Comparison of ENCODE assay signal across 12 cellular contexts in genomic region chr22:46777609-46777970, GRCh38. TPM values are rescaled to one million over a fixed set of nuclear protein-coding genes. Genes with fewer than 3 reads are reported as not detected.
DNase-seq lines count a peak whose midpoint lies in the region; ATAC-seq and TF ChIP-seq lines count a peak whose summit lies in the region.
"Had no signal": no experiment of that assay in that cellular context is flagged by ENCODE, and none has a peak within 500 bp of the region (broad histone marks: within the 10 kb centered on the region; RNA-seq: fewer than 3 reads in every experiment).

No MANE protein-coding gene starts in this region.

- POLR2A ChIA-PET in CD4-positive, alpha-beta T cell (lab: Charles Lee) = interaction anchor here (1.7 kb wide), 1 partner anchor 15 kb away, joined by 8 read pairs; the partner anchor contains the start of gene TBC1D22A
- POLR2A ChIA-PET in naive thymus-derived CD8-positive, alpha-beta T cell (lab: Charles Lee) = interaction anchor here (1.0 to 2.4 kb wide), 3 partner anchors 13 to 15 kb away, joined by 4 to 11 read pairs (median 4); partner anchors contain the start of gene TBC1D22A

- H3K27me3 ChIP-seq in CD4-positive, alpha-beta T cell (ENCODE audit: control insufficient read depth, insufficient read depth, low read length) = no peaks in the 10 kb centered on the region
- H3K27me3 ChIP-seq: right lobe of liver had no signal

- H3K4me3 Mint-ChIP-seq in CD4-positive, alpha-beta T cell = peak overlapping the region; percentile 58
- H3K4me3 Mint-ChIP-seq in naive thymus-derived CD8-positive, alpha-beta T cell = peak overlapping the region in 9 of 10 donors; percentile 41 to 82 (median 67)

- no peaks in the 10 kb centered on the region for H3K9me3 ChIP-seq in CD4-positive, alpha-beta T cell (ENCODE audit: control insufficient read depth, low read length)
- H3K9me3 ChIP-seq: right lobe of liver had no signal

- H3K9me3 Mint-ChIP-seq in CD4-positive, alpha-beta T cell = no peaks in the 10 kb centered on the region
- no peaks in the 10 kb centered on the region for H3K9me3 Mint-ChIP-seq in naive thymus-derived CD8-positive, alpha-beta T cell

- no peaks in the 10 kb centered on the region for H3K27me3 Mint-ChIP-seq in CD4-positive, alpha-beta T cell
- H3K27me3 Mint-ChIP-seq in naive thymus-derived CD8-positive, alpha-beta T cell = no peaks in the 10 kb centered on the region

- CTCF ChIA-PET in CD4-positive, alpha-beta T cell (lab: Charles Lee) = no interaction called here

- no peak for TF ChIP-seq CTCF in CD4-positive, alpha-beta T cell (IDR thresholded peaks at IDR 0.05)

- intact Hi-C loops in CD4-positive, alpha-beta T cell (cut with DNase I, micrococcal nuclease) = no loop called here

- H3K36me3 Mint-ChIP-seq in CD4-positive, alpha-beta T cell (ENCODE audit: low read depth) = peaks cover 16% of the 10 kb centered on the region
- peaks cover 0 to 10% (median 0%) of the 10 kb centered on the region in 3 donors for H3K36me3 Mint-ChIP-seq in naive thymus-derived CD8-positive, alpha-beta T cell

- H3K4me1 Mint-ChIP-seq in CD4-positive, alpha-beta T cell (ENCODE audit: low read depth) = peaks cover 72% of the 10 kb centered on the region
- peaks cover 46 to 98% (median 73%) of the 10 kb centered on the region in 4 donors for H3K4me1 Mint-ChIP-seq in naive thymus-derived CD8-positive, alpha-beta T cell

- peak; percentile 32 to 68 (median 54) for DNase-seq in CD4-positive, alpha-beta T cell
- DNase-seq in NCI-H1105 (lab: John Stamatoyannopoulos, UW) (peak; percentile 24), RPMI8226 (no peak), NCI-H1092 treated with DMSO at 0.1 percent for 48 hours (lab: John Stamatoyannopoulos, UW) (no peak)
- peak; percentile 39 for DNase-seq in activated naive CD4-positive, alpha-beta T cell treated with Interleukin-2 at 50 U/mL for 16 hours
- DNase-seq in naive thymus-derived CD8-positive, alpha-beta T cell = peak in 9 of 10 donors; percentile 28 to 72 (median 45)
- DNase-seq: DND-41, foreskin melanocyte, NCI-H146, right lobe of liver had no signal

- H3K27ac Mint-ChIP-seq in CD4-positive, alpha-beta T cell = peak overlapping the region; percentile 87
- H3K27ac Mint-ChIP-seq in naive thymus-derived CD8-positive, alpha-beta T cell = peak overlapping the region; percentile 85 to 95 (median 92)

- H3K27ac ChIP-seq in CD4-positive, alpha-beta T cell (ENCODE audit: low read depth, low read length) = peak overlapping the region; percentile 71
- H3K27ac ChIP-seq: right lobe of liver had no signal

- peak; percentile 43 for ATAC-seq in CD4-positive, alpha-beta T cell (ENCODE audit: poor library complexity)
- ATAC-seq in naive thymus-derived CD8-positive, alpha-beta T cell = peak; percentile 56 to 66
- ATAC-seq in HG02870 (IDR thresholded peaks at IDR 0.05; ENCODE audit: unreplicated experiment) (no peak), HG03159 (IDR thresholded peaks at IDR 0.05; ENCODE audit: unreplicated experiment) (no peak)

RNA-seq across cellular contexts. Expression of gene TBC1D22A, which starts 15.1 kb away (rescaled TPM):
- total RNA-seq in CD4-positive, alpha-beta T cell = 10 to 100 TPM; 27.1 to 31.7 TPM
- 10 to 100 TPM; 51.2 to 57.2 TPM for total RNA-seq in naive thymus-derived CD8-positive, alpha-beta T cell
- polyA plus RNA-seq in naive thymus-derived CD8-positive, alpha-beta T cell = 10 to 100 TPM; 23.0 to 24.6 (median 23.3) TPM

RNA-seq across cellular contexts. Expression of gene CERK, which starts 39.5 kb away (rescaled TPM):
- 10 to 100 TPM; 84.6 to 88.5 TPM for total RNA-seq in CD4-positive, alpha-beta T cell
- total RNA-seq in naive thymus-derived CD8-positive, alpha-beta T cell = 100 to 1,000 TPM; 175 to 185 TPM
- 10 to 100 TPM; 39.4 to 61.2 (median 41.6) TPM for polyA plus RNA-seq in naive thymus-derived CD8-positive, alpha-beta T cell

Comparison
In these comparisons a context has a peak if more than half of its experiments do, and no peak if none do; other contexts are left out.
1. ATAC-seq: peak in CD4-positive, alpha-beta T cell (single experiment) and naive thymus-derived CD8-positive, alpha-beta T cell (2 of 2); none in HG02870 (single experiment) and HG03159 (single experiment).
2. DNase-seq: peak in CD4-positive, alpha-beta T cell (10 of 10), NCI-H1105 (single experiment), activated naive CD4-positive, alpha-beta T cell treated with Interleukin-2 at 50 U/mL for 16 hours (single experiment) and naive thymus-derived CD8-positive, alpha-beta T cell (9 of 10); none in RPMI8226 (single experiment) and NCI-H1092 treated with DMSO at 0.1 percent for 48 hours (single experiment).